In the genomic region with DNA sequence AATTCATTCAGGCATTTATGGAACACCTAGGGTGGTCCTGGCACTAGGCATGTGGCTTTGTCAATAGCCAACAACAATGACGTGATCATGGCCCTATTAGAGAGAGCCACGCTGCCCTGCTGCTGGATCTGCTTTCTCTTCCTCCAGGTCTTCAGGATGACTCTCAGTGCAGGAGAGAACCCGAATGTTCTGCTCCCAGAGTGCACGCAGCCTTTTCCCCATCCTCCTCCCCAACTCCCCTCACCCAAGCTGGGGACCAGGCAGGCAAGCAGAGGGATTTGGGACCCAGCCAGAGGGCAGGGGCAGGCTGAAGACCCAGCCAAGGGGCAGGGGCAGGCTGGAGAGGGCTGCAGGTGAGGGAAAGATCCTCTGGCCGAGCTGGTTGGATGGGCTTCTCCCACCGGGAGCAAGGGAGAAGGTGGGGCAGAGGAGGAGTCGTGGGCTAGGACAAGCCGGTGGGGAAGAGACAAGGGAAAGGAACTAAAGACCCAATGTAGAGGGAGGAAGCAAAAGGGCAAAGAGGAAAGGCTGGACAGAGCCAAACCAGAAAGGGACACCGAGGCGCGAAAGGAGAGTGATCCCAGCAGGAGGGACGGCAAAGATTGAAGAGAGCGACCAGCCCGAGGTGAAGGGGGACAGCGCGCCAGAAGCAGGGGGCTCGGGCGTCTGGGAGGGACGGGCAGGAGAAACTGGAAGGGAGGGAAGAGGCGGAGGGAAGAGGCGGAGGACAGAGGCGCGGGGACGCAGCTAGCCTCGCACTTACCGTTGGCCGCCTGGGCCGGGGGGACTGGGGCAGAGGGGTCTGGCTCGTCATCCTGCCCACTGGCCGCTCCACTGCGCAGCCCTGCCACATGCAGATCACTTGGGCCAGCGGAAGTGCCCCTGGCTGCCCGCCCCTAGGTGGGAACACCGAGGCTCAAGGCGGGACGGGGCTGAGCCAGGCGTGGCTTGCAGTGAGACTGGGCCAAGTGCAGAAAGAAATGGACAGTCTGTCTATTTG, we compare ENCODE assay signal across 8 cellular contexts. TPM values are rescaled to one million over a fixed set of nuclear protein-coding genes. Genes with fewer than 3 reads are reported as not detected.
DNase-seq lines count a peak whose midpoint lies in the region; ATAC-seq and TF ChIP-seq lines count a peak whose summit lies in the region.

A gene with protein sequence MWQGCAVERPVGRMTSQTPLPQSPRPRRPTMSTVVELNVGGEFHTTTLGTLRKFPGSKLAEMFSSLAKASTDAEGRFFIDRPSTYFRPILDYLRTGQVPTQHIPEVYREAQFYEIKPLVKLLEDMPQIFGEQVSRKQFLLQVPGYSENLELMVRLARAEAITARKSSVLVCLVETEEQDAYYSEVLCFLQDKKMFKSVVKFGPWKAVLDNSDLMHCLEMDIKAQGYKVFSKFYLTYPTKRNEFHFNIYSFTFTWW (minus strand): TSS at position 880 of the 1,000 bp plus-strand sequence. CDS start 27 bp downstream, at position 853.

- ATAC-seq in GM19463 (IDR thresholded peaks at IDR 0.05; ENCODE audit: unreplicated experiment) (peak; percentile 71), foreskin keratinocyte (peak; percentile 66), GM21619 (IDR thresholded peaks at IDR 0.05; ENCODE audit: unreplicated experiment) (no peak)

- TF ChIP-seq CTCF in foreskin keratinocyte (conservative IDR thresholded peaks at IDR 0.05) (no peak), GM10248 (IDR thresholded peaks at IDR 0.05; ENCODE audit: control extremely low read depth, extremely low read depth, low read depth, missing control alignments) (no peak)

- POLR2A ChIA-PET in GM10248 (lab: Yijun Ruan, JAX), result interaction anchor here (1.2 kb wide), 1 partner anchor 28 kb away, joined by 3 read pairs; no protein-coding TSS in a partner anchor

- peaks cover 5% of the 10 kb centered on the region for H3K4me1 ChIP-seq in foreskin keratinocyte

- DNase-seq in RKO (ENCODE audit: low spot score), result peak; percentile 57
- DNase-seq in foreskin keratinocyte, result peak in 1 of 2 donors; percentile 52
- no peak for DNase-seq in renal cortical epithelial cell (ENCODE audit: low read depth)
- DNase-seq in NCI-H526 treated with DMSO at 0.1 percent for 48 hours (lab: John Stamatoyannopoulos, UW), result no peak
- DNase-seq in GM10248 (ENCODE audit: extremely low spot score), result no peak
- DNase-seq in activated naive CD4-positive, alpha-beta T cell treated with anti-CD3 and anti-CD28 coated beads, Interleukin-2, amount 50 U/mL, for 16 hours, result no peak

- peak within 1 kb of the TSS; percentile 36 for H3K27ac ChIP-seq in foreskin keratinocyte

- no peaks in the 10 kb centered on the region for H3K27me3 ChIP-seq in foreskin keratinocyte

- CTCF ChIA-PET in GM10248 (lab: Yijun Ruan, JAX), result interaction anchor here (0.9 to 1.5 kb wide), 2 partner anchors 22 to 403 kb away, joined by 3 read pairs; no protein-coding TSS in a partner anchor

RNA-seq across cellular contexts. Expression of the gene that starts here (rescaled TPM):
- total RNA-seq in foreskin keratinocyte, result 11.2 and 12.8 TPM in 2 replicates
- 10.5 and 12.7 TPM in 2 replicates for polyA plus RNA-seq in foreskin keratinocyte
- total RNA-seq in renal cortical epithelial cell, result 10.4 and 12.0 TPM in 2 replicates
